ENCODE assay signal across 2 cellular contexts in the genomic region with DNA sequence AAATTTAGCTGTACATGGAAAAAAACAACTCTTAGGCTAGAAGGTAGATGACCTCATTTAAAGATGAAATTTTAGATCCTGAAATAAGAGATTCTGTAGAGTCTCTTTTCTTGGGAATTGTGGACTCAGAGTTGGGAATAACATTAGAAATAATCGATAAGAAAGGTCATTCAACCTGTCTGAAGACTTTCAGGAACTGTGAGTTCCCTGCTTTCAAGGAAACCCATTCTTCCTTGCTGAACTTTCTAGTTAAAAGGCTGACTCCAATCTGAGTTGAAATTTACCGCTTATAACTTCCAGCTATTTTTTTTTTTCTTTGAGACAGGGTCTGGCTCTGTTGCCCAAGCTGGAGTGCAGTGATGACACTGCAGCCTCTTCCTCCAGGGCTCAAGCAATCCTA.
TF ChIP-seq lines count a peak whose summit lies in the region.

No MANE protein-coding gene starts in this region.

TF ChIP-seq in HepG2, 621 proteins besides CTCF, POLR2A, EP300 and RAD21 (continued from another document):
- TF ChIP-seq ZNF484 (CRISPR knock-in tag; IDR thresholded peaks at IDR 0.05; ENCODE audit: borderline replicate concordance, low read depth) = no peak
TF ChIP-seq in HepG2: peak in this region for 1.

TF ChIP-seq in HEK293, 187 proteins besides CTCF, POLR2A, EP300 and RAD21 (continued from another document):
- TF ChIP-seq ZBTB20 (tag by site-specific recombination; IDR thresholded peaks at IDR 0.05) = no peak
- TF ChIP-seq ZNF221 (tag by site-specific recombination; IDR thresholded peaks at IDR 0.05; ENCODE audit: borderline replicate concordance) = no peak
- TF ChIP-seq, protein P1, sequence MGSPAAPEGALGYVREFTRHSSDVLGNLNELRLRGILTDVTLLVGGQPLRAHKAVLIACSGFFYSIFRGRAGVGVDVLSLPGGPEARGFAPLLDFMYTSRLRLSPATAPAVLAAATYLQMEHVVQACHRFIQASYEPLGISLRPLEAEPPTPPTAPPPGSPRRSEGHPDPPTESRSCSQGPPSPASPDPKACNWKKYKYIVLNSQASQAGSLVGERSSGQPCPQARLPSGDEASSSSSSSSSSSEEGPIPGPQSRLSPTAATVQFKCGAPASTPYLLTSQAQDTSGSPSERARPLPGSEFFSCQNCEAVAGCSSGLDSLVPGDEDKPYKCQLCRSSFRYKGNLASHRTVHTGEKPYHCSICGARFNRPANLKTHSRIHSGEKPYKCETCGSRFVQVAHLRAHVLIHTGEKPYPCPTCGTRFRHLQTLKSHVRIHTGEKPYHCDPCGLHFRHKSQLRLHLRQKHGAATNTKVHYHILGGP (tag by site-specific recombination; IDR thresholded peaks at IDR 0.05) = peak; percentile 58
- no peak for TF ChIP-seq ZFP37 (tag by site-specific recombination; IDR thresholded peaks at IDR 0.05)
